12 cellular contexts compared by ENCODE assay signal in the genomic region with DNA sequence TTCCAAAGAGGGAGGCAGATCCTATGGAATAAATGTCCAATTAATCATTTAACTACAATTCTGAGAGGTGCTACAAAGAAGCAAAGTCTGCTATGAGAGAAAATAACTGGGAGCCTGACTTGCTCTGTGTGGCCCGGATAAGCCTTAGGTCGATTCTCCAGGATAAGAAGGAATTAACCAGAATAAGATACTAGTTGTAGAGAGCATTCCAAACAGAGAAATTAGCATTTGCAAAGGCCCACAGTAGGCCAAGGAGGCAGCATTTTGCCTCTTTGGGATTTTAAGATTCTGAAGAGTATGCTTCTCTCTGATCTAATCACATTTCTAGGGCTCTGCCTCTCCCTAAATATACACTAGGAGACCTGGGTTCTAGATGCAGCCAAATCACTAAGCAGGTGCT.
DNase-seq lines count a peak whose midpoint lies in the region; ATAC-seq and TF ChIP-seq lines count a peak whose summit lies in the region.
"Had no signal": no experiment of that assay in that cellular context is flagged by ENCODE, and none has a peak within 500 bp of the region (broad histone marks: within the 10 kb centered on the region; RNA-seq: fewer than 3 reads in every experiment).

No MANE protein-coding gene starts in this region.

- no peaks in the 10 kb centered on the region for H3K36me3 ChIP-seq in BLaER1
- H3K36me3 ChIP-seq in HUES48 (ENCODE audit: control insufficient read depth, insufficient read depth, low read length): no peaks in the 10 kb centered on the region
- H3K36me3 ChIP-seq in neural progenitor cell: no peaks in the 10 kb centered on the region

- no peaks in the 10 kb centered on the region for H3K27me3 Mint-ChIP-seq in neural progenitor cell (ENCODE audit: insufficient read depth, low read depth)
- no peaks in the 10 kb centered on the region for H3K27me3 Mint-ChIP-seq in progenitor cell of endocrine pancreas

- H3K9me3 Mint-ChIP-seq in neural progenitor cell (peaks cover 2% of the 10 kb centered on the region), progenitor cell of endocrine pancreas (ENCODE audit: low read depth) (peaks cover 7% of the 10 kb centered on the region)

- no peaks in the 10 kb centered on the region for H3K36me3 Mint-ChIP-seq in neural progenitor cell
- H3K36me3 Mint-ChIP-seq in progenitor cell of endocrine pancreas (ENCODE audit: insufficient read depth): no peaks in the 10 kb centered on the region
- H3K36me3 Mint-ChIP-seq: CD4-positive, CD25-positive, alpha-beta regulatory T cell had no signal

- H3K4me1 Mint-ChIP-seq in neural progenitor cell: peaks cover 25% of the 10 kb centered on the region
- H3K4me1 Mint-ChIP-seq in progenitor cell of endocrine pancreas (ENCODE audit: low read depth): peaks cover 24% of the 10 kb centered on the region
- H3K4me1 Mint-ChIP-seq: CD4-positive, CD25-positive, alpha-beta regulatory T cell had no signal

- H3K27ac Mint-ChIP-seq in neural progenitor cell (no peak overlapping the region), progenitor cell of endocrine pancreas (no peak overlapping the region)
- H3K27ac Mint-ChIP-seq: CD4-positive, CD25-positive, alpha-beta regulatory T cell had no signal

- H3K27ac ChIP-seq in BLaER1 (no peak overlapping the region), HUES48 (ENCODE audit: low read depth, low read length) (peak overlapping the region; percentile 24), neural progenitor cell (no peak overlapping the region)
- H3K27ac ChIP-seq: 22Rv1 had no signal

- H3K9ac ChIP-seq in BLaER1 (no peak overlapping the region), HUES48 (ENCODE audit: low read depth, low read length) (no peak overlapping the region), neural progenitor cell (no peak overlapping the region)
- H3K9ac ChIP-seq: GM23248 had no signal

- no peaks in the 10 kb centered on the region for H4K20me1 ChIP-seq in BLaER1
- no peaks in the 10 kb centered on the region for H4K20me1 ChIP-seq in neural progenitor cell (ENCODE audit: low read depth)

- H3K4me2 ChIP-seq in BLaER1 (peak overlapping the region; percentile 6; the same call in 1 of the 2 replicates), neural progenitor cell (no peak overlapping the region)

- DNase-seq in ecto neural progenitor cell (ENCODE audit: low spot score) (peak; percentile 3), neural progenitor cell (ENCODE audit: low spot score) (no peak), GM13977 (ENCODE audit: low spot score) (no peak), progenitor cell of endocrine pancreas (ENCODE audit: low spot score, unreplicated experiment) (no peak), NCI-H1092 treated with DMSO at 0.1 percent for 48 hours (lab: John Stamatoyannopoulos, UW) (no peak)
- DNase-seq: CD4-positive, CD25-positive, alpha-beta regulatory T cell; H9 had no signal

- in situ Hi-C loops in GM13977 (cut with MboI; ENCODE audit: low pct_unique_long_range_greater_than_20kb, low sequenced_read_pairs, unreplicated experiment): no loop called here

- no peak for ATAC-seq in esophagus mucosa

- no peak for TF ChIP-seq CTCF in neural progenitor cell (IDR thresholded peaks at IDR 0.05)
- no peak for TF ChIP-seq CTCF in GM13977 (IDR thresholded peaks at IDR 0.05; ENCODE audit: extremely low read depth, insufficient read depth, missing control alignments)
- TF ChIP-seq CTCF in progenitor cell of endocrine pancreas (IDR thresholded peaks at IDR 0.05; ENCODE audit: unreplicated experiment): no peak

- no peaks in the 10 kb centered on the region for H3F3A ChIP-seq in neural progenitor cell (ENCODE audit: low read depth)

- no peak overlapping the region for H3K4me3 Mint-ChIP-seq in neural progenitor cell
- no peak overlapping the region for H3K4me3 Mint-ChIP-seq in progenitor cell of endocrine pancreas (ENCODE audit: low read depth)
- H3K4me3 Mint-ChIP-seq: CD4-positive, CD25-positive, alpha-beta regulatory T cell; H9 had no signal

- H3K4me3 ChIP-seq in BLaER1: no peak overlapping the region
- H3K4me3 ChIP-seq in HUES48 (ENCODE audit: low read depth, low read length): no peak overlapping the region
- no peak overlapping the region for H3K4me3 ChIP-seq in neural progenitor cell
- H3K4me3 ChIP-seq: GM23248 had no signal

- H2AFZ ChIP-seq in neural progenitor cell (replicated peaks): peak overlapping the region; percentile 45
- H2AFZ ChIP-seq: GM23248 had no signal

- no peaks in the 10 kb centered on the region for H3K79me2 ChIP-seq in neural progenitor cell (ENCODE audit: low read depth)

- H3K9me3 ChIP-seq in BLaER1 (peaks cover 3% of the 10 kb centered on the region; the same call in 1 of the 2 replicates), HUES48 (ENCODE audit: control insufficient read depth, insufficient read depth, low read length) (no peaks in the 10 kb centered on the region), neural progenitor cell (ENCODE audit: low read depth) (no peaks in the 10 kb centered on the region)

- peaks cover 19% of the 10 kb centered on the region for H3K4me1 ChIP-seq in BLaER1
- peaks cover 21% of the 10 kb centered on the region for H3K4me1 ChIP-seq in HUES48 (ENCODE audit: control insufficient read depth, insufficient read depth, low read length)
- H3K4me1 ChIP-seq in neural progenitor cell: peaks cover 17% of the 10 kb centered on the region

- H3K27me3 ChIP-seq in BLaER1 (no peaks in the 10 kb centered on the region), HUES48 (ENCODE audit: control insufficient read depth, insufficient read depth, low read length) (no peaks in the 10 kb centered on the region), neural progenitor cell (no peaks in the 10 kb centered on the region)
